Comparison of ENCODE assay signal across 8 cellular contexts in genomic region chr3:9951962-9952805, GRCh38. TPM values are rescaled to one million over a fixed set of nuclear protein-coding genes. Genes with fewer than 3 reads are reported as not detected.
DNase-seq lines count a peak whose midpoint lies in the region; ATAC-seq and TF ChIP-seq lines count a peak whose summit lies in the region.

TSS of gene PRRT3 (minus strand) at chr3:9952408. CDS start at chr3:9950115, 2,293 bp downstream.

- no peak within 1 kb of the TSS for H3K27ac ChIP-seq in A673 (ENCODE audit: low read depth, low read length, poor library complexity, severe bottlenecking)
- no peak within 1 kb of the TSS for H3K27ac ChIP-seq in OCI-LY1 (ENCODE audit: low read depth, low read length, poor library complexity, severe bottlenecking)
- H3K27ac ChIP-seq in foreskin keratinocyte, result no peak within 1 kb of the TSS

- H3K27me3 ChIP-seq in A673 (replicated peaks; ENCODE audit: insufficient read depth, low read depth, low read length, poor library complexity) (no peaks in the 10 kb centered on the region), OCI-LY1 (ENCODE audit: insufficient read depth, low read length) (no peaks in the 10 kb centered on the region), foreskin keratinocyte (no peaks in the 10 kb centered on the region)

- H3K36me3 ChIP-seq in A673 (ENCODE audit: insufficient read depth, low read length, poor library complexity, severe bottlenecking), result no peaks in the 10 kb centered on the region
- H3K36me3 ChIP-seq in OCI-LY1 (ENCODE audit: insufficient read depth, low read length), result no peaks in the 10 kb centered on the region

- peak within 1 kb of the TSS; percentile 71 for H3K4me2 ChIP-seq in OCI-LY1 (ENCODE audit: low read length)

- TF ChIP-seq POLR2A in GM18505 (IDR thresholded peaks at IDR 0.05; ENCODE audit: borderline replicate concordance, extremely low read depth, insufficient read depth, insufficient read length), result no peak

- peak; percentile 61 for DNase-seq in A673 (ENCODE audit: low spot score)
- peak; percentile 85 for DNase-seq in activated effector memory CD4-positive, alpha-beta T cell treated with anti-CD3 and anti-CD28 coated beads, Interleukin-2, amount 50 U/mL, for 16 hours
- peak in 1 of 2 donors; percentile 29 for DNase-seq in foreskin keratinocyte
- DNase-seq in posterior cingulate gyrus, result peak in 7 of 10 donors; percentile 61 to 95 (median 70)
- DNase-seq in middle frontal gyrus (ENCODE audit: extremely low spot score, low spot score), result no peak

- H4K20me1 ChIP-seq in OCI-LY1 (ENCODE audit: insufficient read depth, low read length), result no peaks in the 10 kb centered on the region

- H3K9me3 ChIP-seq in A673 (ENCODE audit: low read depth, low read length, poor library complexity, severe bottlenecking) (no peaks in the 10 kb centered on the region), OCI-LY1 (ENCODE audit: low read length) (no peaks in the 10 kb centered on the region)

- BruUV-seq in A673 (replicated peaks; lab: Mats Ljungman, UMichigan), result no TSS peak

- H3K4me3 ChIP-seq in A673 (ENCODE audit: low read depth, low read length, poor library complexity, severe bottlenecking), result peak within 1 kb of the TSS; percentile 60
- H3K4me3 ChIP-seq in OCI-LY1 (ENCODE audit: low read depth, low read length, poor library complexity, severe bottlenecking), result peak within 1 kb of the TSS; percentile 63

- intact Hi-C loops in A673 (cut with micrococcal nuclease; ENCODE audit: unreplicated experiment) (no loop called here), posterior cingulate gyrus (cut with DNase I) (no loop called here)

- POLR2A ChIA-PET in A673 (lab: Charles Lee; ENCODE audit: low non-redundant PET), result no interaction called here

- TF ChIP-seq CTCF in A673 (conservative IDR thresholded peaks at IDR 0.05; ENCODE audit: low read depth, low read length) (no peak), OCI-LY1 (IDR thresholded peaks at IDR 0.05; ENCODE audit: low read length) (no peak), foreskin keratinocyte (conservative IDR thresholded peaks at IDR 0.05) (no peak)

- peak within 1 kb of the TSS; percentile 51 for H3K9ac ChIP-seq in OCI-LY1 (ENCODE audit: low read length)

- no peaks in the 10 kb centered on the region for H3K79me2 ChIP-seq in OCI-LY1 (ENCODE audit: insufficient read depth, low read length)

- CTCF ChIA-PET in A673 (lab: Charles Lee), result no interaction called here

- no peaks in the 10 kb centered on the region for H3F3A ChIP-seq in OCI-LY1 (ENCODE audit: insufficient read depth, low read length)

- no peaks in the 10 kb centered on the region for H3K9me2 ChIP-seq in OCI-LY1 (ENCODE audit: low read depth, low read length)

- ATAC-seq in GM18505 (IDR thresholded peaks at IDR 0.05; ENCODE audit: unreplicated experiment) (peak; percentile 69), HG02943 (IDR thresholded peaks at IDR 0.05; ENCODE audit: low read depth, unreplicated experiment) (peak; percentile 51), foreskin keratinocyte (peak; percentile 84)

- H3K4me1 ChIP-seq in A673 (ENCODE audit: insufficient read depth, low read length, poor library complexity, severe bottlenecking) (no peaks in the 10 kb centered on the region), OCI-LY1 (ENCODE audit: insufficient read depth, low read length, severe bottlenecking) (peaks cover 8% of the 10 kb centered on the region), foreskin keratinocyte (no peaks in the 10 kb centered on the region)

- no peak within 1 kb of the TSS for H2AFZ ChIP-seq in OCI-LY1 (ENCODE audit: low read length)

RNA-seq across cellular contexts. Expression of gene PRRT3, which starts in this region (rescaled TPM):
- total RNA-seq in A673 (2021) (1.1 and 1.8 TPM in 2 replicates), foreskin keratinocyte (1.5 and 1.9 TPM in 2 replicates)
- 1.3 and 1.4 TPM in 2 replicates for polyA plus RNA-seq in foreskin keratinocyte
